In genomic region chr22:49244466-49245420, GRCh38 we compare ENCODE assay signal across 11 cellular contexts.
"Had no signal": no experiment of that assay in that cellular context is flagged by ENCODE, and none has a peak within 500 bp of the region (broad histone marks: within the 10 kb centered on the region; RNA-seq: fewer than 3 reads in every experiment).

No MANE protein-coding gene starts in this region.

- H3K4me3 Mint-ChIP-seq: activated CD8-positive, alpha-beta T cell treated with anti-CD3 and anti-CD28 coated beads for 36 hours; activated naive CD8-positive, alpha-beta T cell treated with anti-CD3 and anti-CD28 coated beads, Interleukin-2, amount 10 ng/mL, durations not matched to agents 7 days and 5 days; stimulated activated memory B cell treated with anti-CD40 and anti-IgM and Interleukin-4, amounts not matched to agents 10 μg/mL and 1 μg/mL and 100 μg/mL, for 72 hours had no signal

- H3K4me2 ChIP-seq: smooth muscle cell had no signal

- ATAC-seq: activated CD8-positive, alpha-beta T cell treated with anti-CD3 and anti-CD28 coated beads for 36 hours; foreskin keratinocyte; left ventricle myocardium superior; stimulated activated memory B cell treated with anti-CD40 and anti-IgM and Interleukin-4, amounts not matched to agents 10 μg/mL and 1 μg/mL and 100 μg/mL, for 72 hours had no signal

- H3K27ac ChIP-seq: foreskin keratinocyte, upper lobe of left lung had no signal

- DNase-seq: activated CD4-positive, CD25-positive, alpha-beta regulatory T cell treated with anti-CD3 and anti-CD28 coated beads, Interleukin-2, amount 50 U/mL, for 72 hours; activated CD8-positive, alpha-beta T cell treated with anti-CD3 and anti-CD28 coated beads for 36 hours; activated naive CD8-positive, alpha-beta T cell treated with anti-CD3 and anti-CD28 coated beads, Interleukin-2, amount 10 ng/mL, durations not matched to agents 7 days and 5 days; activated T-cell treated with anti-CD3 and anti-CD28 coated beads for 4 hours; aorta; foreskin keratinocyte; left ventricle myocardium superior; right cardiac atrium; upper lobe of left lung had no signal

- H3K36me3 ChIP-seq: upper lobe of left lung had no signal

- H3K4me3 ChIP-seq: smooth muscle cell, upper lobe of left lung had no signal

- H3K4me1 Mint-ChIP-seq: activated naive CD8-positive, alpha-beta T cell treated with anti-CD3 and anti-CD28 coated beads, Interleukin-2, amount 10 ng/mL, durations not matched to agents 7 days and 5 days; stimulated activated memory B cell treated with anti-CD40 and anti-IgM and Interleukin-4, amounts not matched to agents 10 μg/mL and 1 μg/mL and 100 μg/mL, for 72 hours had no signal

- H3K36me3 Mint-ChIP-seq: activated naive CD8-positive, alpha-beta T cell treated with anti-CD3 and anti-CD28 coated beads, Interleukin-2, amount 10 ng/mL, durations not matched to agents 7 days and 5 days; stimulated activated memory B cell treated with anti-CD40 and anti-IgM and Interleukin-4, amounts not matched to agents 10 μg/mL and 1 μg/mL and 100 μg/mL, for 72 hours had no signal

- H3K9me3 Mint-ChIP-seq: activated CD8-positive, alpha-beta T cell treated with anti-CD3 and anti-CD28 coated beads for 36 hours had no signal

- H3K27me3 Mint-ChIP-seq: activated CD8-positive, alpha-beta T cell treated with anti-CD3 and anti-CD28 coated beads for 36 hours; stimulated activated memory B cell treated with anti-CD40 and anti-IgM and Interleukin-4, amounts not matched to agents 10 μg/mL and 1 μg/mL and 100 μg/mL, for 72 hours had no signal

- H3K9me3 ChIP-seq: upper lobe of left lung had no signal

- H3K27ac Mint-ChIP-seq: activated CD8-positive, alpha-beta T cell treated with anti-CD3 and anti-CD28 coated beads for 36 hours; activated naive CD8-positive, alpha-beta T cell treated with anti-CD3 and anti-CD28 coated beads, Interleukin-2, amount 10 ng/mL, durations not matched to agents 7 days and 5 days; stimulated activated memory B cell treated with anti-CD40 and anti-IgM and Interleukin-4, amounts not matched to agents 10 μg/mL and 1 μg/mL and 100 μg/mL, for 72 hours had no signal

- H3K4me1 ChIP-seq: foreskin keratinocyte, upper lobe of left lung had no signal

- H3K27me3 ChIP-seq: foreskin keratinocyte, upper lobe of left lung had no signal
